In genomic region chr14:56782701-56783100, GRCh38 we compare ENCODE assay signal across 18 cellular contexts. TPM values are rescaled to one million over a fixed set of nuclear protein-coding genes. Genes with fewer than 3 reads are reported as not detected.
DNase-seq lines count a peak whose midpoint lies in the region; ATAC-seq and TF ChIP-seq lines count a peak whose summit lies in the region.
"Had no signal": no experiment of that assay in that cellular context is flagged by ENCODE, and none has a peak within 500 bp of the region (broad histone marks: within the 10 kb centered on the region; RNA-seq: fewer than 3 reads in every experiment).

No MANE protein-coding gene starts in this region.

- H3K79me2 ChIP-seq in PC-3 (ENCODE audit: low read length) = no peaks in the 10 kb centered on the region
- H3K79me2 ChIP-seq in OCI-LY7 (ENCODE audit: insufficient read depth, low read depth, low read length) = no peaks in the 10 kb centered on the region

- H3K9ac ChIP-seq in PC-3 (ENCODE audit: low read length) = no peak overlapping the region
- H3K9ac ChIP-seq: GM23248 had no signal

- BruUV-seq in MCF 10A (replicated peaks; lab: Mats Ljungman, UMichigan) (no TSS peak), PC-3 (replicated peaks; lab: Mats Ljungman, UMichigan) (no TSS peak), OCI-LY7 (replicated peaks; lab: Mats Ljungman, UMichigan) (no TSS peak)

- peaks cover 33% of the 10 kb centered on the region for H3K27me3 Mint-ChIP-seq in MCF 10A (ENCODE audit: insufficient read depth, unreplicated experiment)
- peaks cover 0 to 5% of the 10 kb centered on the region in 2 donors for H3K27me3 Mint-ChIP-seq in effector memory CD8-positive, alpha-beta T cell

- no peak overlapping the region for H3K27ac ChIP-seq in breast epithelium
- H3K27ac ChIP-seq in PC-3 (ENCODE audit: low read length) = no peak overlapping the region
- H3K27ac ChIP-seq in OCI-LY7 (ENCODE audit: low read depth, low read length, poor library complexity, severe bottlenecking) = no peak overlapping the region
- H3K27ac ChIP-seq: C4-2B, GM23248 had no signal

- H3K9me3 ChIP-seq in breast epithelium (no peaks in the 10 kb centered on the region), PC-3 (ENCODE audit: low read length) (no peaks in the 10 kb centered on the region), OCI-LY7 (ENCODE audit: low read length) (no peaks in the 10 kb centered on the region)

- no peak for TF ChIP-seq POLR2A in breast epithelium (IDR thresholded peaks at IDR 0.05)

- H2AFZ ChIP-seq in PC-3 (ENCODE audit: low read length) (no peak overlapping the region), OCI-LY7 (ENCODE audit: low read length) (no peak overlapping the region)
- H2AFZ ChIP-seq: GM23248 had no signal

- no peaks in the 10 kb centered on the region for H3K4me1 ChIP-seq in breast epithelium
- H3K4me1 ChIP-seq in PC-3 (ENCODE audit: insufficient read depth, low read length) = no peaks in the 10 kb centered on the region
- H3K4me1 ChIP-seq in OCI-LY7 (ENCODE audit: insufficient read depth, low read length, poor library complexity, severe bottlenecking) = no peaks in the 10 kb centered on the region

- intact Hi-C loops in MCF 10A (cut with micrococcal nuclease) = no loop called here
- intact Hi-C loops in breast epithelium (cut with DNase I; ENCODE audit: low total_unique reads) = no loop called here
- intact Hi-C loops in PC-3 (cut with micrococcal nuclease) = no loop called here
- intact Hi-C loops in OCI-LY7 (cut with micrococcal nuclease; ENCODE audit: unreplicated experiment) = no loop called here

- no peak for TF ChIP-seq CTCF in MCF 10A (IDR thresholded peaks at IDR 0.05; ENCODE audit: unreplicated experiment)
- TF ChIP-seq CTCF in breast epithelium (IDR thresholded peaks at IDR 0.05) = no peak
- no peak for TF ChIP-seq CTCF in PC-3 (conservative IDR thresholded peaks at IDR 0.05; ENCODE audit: low read depth, low read length)
- TF ChIP-seq CTCF in fibroblast of mammary gland (conservative IDR thresholded peaks at IDR 0.05; ENCODE audit: control insufficient read depth, insufficient read depth, low read depth, low read length) = no peak
- no peak for TF ChIP-seq CTCF in OCI-LY7 (conservative IDR thresholded peaks at IDR 0.05; ENCODE audit: low read length)

- peak; percentile 86 for ATAC-seq in PC-3
- ATAC-seq in effector memory CD8-positive, alpha-beta T cell (replicated peaks) = no peak
- ATAC-seq: HCT116 had no signal

- POLR2A ChIA-PET in MCF 10A (lab: Yijun Ruan, JAX) (no interaction called here), PC-3 (lab: Charles Lee; ENCODE audit: unreplicated experiment) (interaction anchor here (0.6 kb wide), 1 partner anchor 224 kb away, joined by 7 read pairs; no protein-coding TSS in a partner anchor), OCI-LY7 (lab: Charles Lee) (no interaction called here)

- H3K4me1 Mint-ChIP-seq in MCF 10A (ENCODE audit: insufficient read depth, unreplicated experiment) = no peaks in the 10 kb centered on the region
- no peaks in the 10 kb centered on the region for H3K4me1 Mint-ChIP-seq in effector memory CD8-positive, alpha-beta T cell (ENCODE audit: low read depth in 2 of 2)
- H3K4me1 Mint-ChIP-seq: B cell; CD4-positive, alpha-beta memory T cell had no signal

- no peak overlapping the region for H3K4me3 ChIP-seq in breast epithelium
- H3K4me3 ChIP-seq in PC-3 (ENCODE audit: low read length) = no peak overlapping the region
- no peak overlapping the region for H3K4me3 ChIP-seq in fibroblast of mammary gland (ENCODE audit: control insufficient read depth, low read depth, low read length)
- no peak overlapping the region for H3K4me3 ChIP-seq in OCI-LY7 (ENCODE audit: low read depth, low read length, poor library complexity, severe bottlenecking)
- H3K4me3 ChIP-seq: GM23248 had no signal

- no peaks in the 10 kb centered on the region for H3F3A ChIP-seq in PC-3 (ENCODE audit: low read length, unreplicated experiment)

- no peaks in the 10 kb centered on the region for H3K36me3 Mint-ChIP-seq in MCF 10A (ENCODE audit: insufficient read depth, unreplicated experiment)
- no peaks in the 10 kb centered on the region for H3K36me3 Mint-ChIP-seq in effector memory CD8-positive, alpha-beta T cell (ENCODE audit: insufficient read depth)
- H3K36me3 Mint-ChIP-seq: CD4-positive, alpha-beta memory T cell had no signal

- H4K20me1 ChIP-seq in PC-3 (ENCODE audit: low read length) = no peaks in the 10 kb centered on the region
- no peaks in the 10 kb centered on the region for H4K20me1 ChIP-seq in OCI-LY7 (ENCODE audit: insufficient read depth, low read length)

- no peaks in the 10 kb centered on the region for H3K36me3 ChIP-seq in breast epithelium
- H3K36me3 ChIP-seq in PC-3 (ENCODE audit: low read depth, low read length) = no peaks in the 10 kb centered on the region
- no peaks in the 10 kb centered on the region for H3K36me3 ChIP-seq in OCI-LY7 (ENCODE audit: insufficient read depth, low read length)

- H3K27ac Mint-ChIP-seq in MCF 10A (ENCODE audit: low read depth, unreplicated experiment) = no peak overlapping the region
- no peak overlapping the region for H3K27ac Mint-ChIP-seq in effector memory CD8-positive, alpha-beta T cell
- H3K27ac Mint-ChIP-seq: B cell; CD4-positive, alpha-beta memory T cell had no signal

- H3K9me2 ChIP-seq in PC-3 (replicated peaks; ENCODE audit: low read length) = no peaks in the 10 kb centered on the region
- no peaks in the 10 kb centered on the region for H3K9me2 ChIP-seq in OCI-LY7 (ENCODE audit: insufficient read depth, low read length)

- no peak overlapping the region for H3K4me3 Mint-ChIP-seq in MCF 10A (ENCODE audit: unreplicated experiment)
- no peak overlapping the region for H3K4me3 Mint-ChIP-seq in effector memory CD8-positive, alpha-beta T cell
- H3K4me3 Mint-ChIP-seq: B cell; CD4-positive, alpha-beta memory T cell had no signal

- H3K9me3 Mint-ChIP-seq in MCF 10A (ENCODE audit: unreplicated experiment) = no peaks in the 10 kb centered on the region
- H3K9me3 Mint-ChIP-seq in effector memory CD8-positive, alpha-beta T cell = no peaks in the 10 kb centered on the region

- DNase-seq in MCF 10A (ENCODE audit: unreplicated experiment) (peak; percentile 36), breast epithelium (ENCODE audit: low spot score in 2 of 2) (no peak), PC-3 (peak; percentile 59), fibroblast of mammary gland (ENCODE audit: low read depth) (peak; percentile 15), OCI-LY7 (ENCODE audit: low spot score) (no peak), NCI-H2227 treated with DMSO at 0.1 percent for 48 hours (lab: John Stamatoyannopoulos, UW) (no peak), OCI-M1 (lab: John Stamatoyannopoulos, UW) (no peak)
- DNase-seq in effector memory CD8-positive, alpha-beta T cell = no peak
- DNase-seq: 8988T; CD4-positive, alpha-beta memory T cell; DMS153; DMS79 treated with DMSO at 0.1 percent for 48 hours; GF-D8; GM23248; IMR-90 had no signal

- CTCF ChIA-PET in MCF 10A (lab: Yijun Ruan, JAX) (interaction anchor here (0.6 kb wide), 1 partner anchor 97 kb away, joined by 3 read pairs; no protein-coding TSS in a partner anchor), PC-3 (lab: Charles Lee) (no interaction called here), OCI-LY7 (lab: Charles Lee; ENCODE audit: unreplicated experiment) (no interaction called here)

- H3K27me3 ChIP-seq in breast epithelium (peaks cover 0 to 20% of the 10 kb centered on the region in 2 donors), PC-3 (ENCODE audit: low read length) (peaks cover 36% of the 10 kb centered on the region)

- H3K4me2 ChIP-seq in PC-3 (ENCODE audit: low read length) (no peak overlapping the region), OCI-LY7 (ENCODE audit: low read length) (no peak overlapping the region)

RNA-seq across cellular contexts. Expression of gene OTX2, which starts 27.6 kb away (rescaled TPM):
- not detected in 2 replicates for total RNA-seq in MCF 10A (2022)
- not detected for total RNA-seq in breast epithelium
- not detected in 2 replicates for total RNA-seq in PC-3 (2014; rRNA removed)
- total RNA-seq in OCI-LY7 (2014; rRNA removed; shearing (Covaris generic)) = not detected in 2 replicates
- not detected in 2 replicates for total RNA-seq in OCI-LY7 (2022)
- total RNA-seq: B cell; CD4-positive, alpha-beta memory T cell; GM23248; IMR-90 had no signal

Comparison
In these comparisons a context has a peak if more than half of its experiments do, and no peak if none do; other contexts are left out.
1. DNase-seq: peak in MCF 10A (single experiment), PC-3 (single experiment) and fibroblast of mammary gland (single experiment); none in breast epithelium (0 of 2), OCI-LY7 (single experiment), NCI-H2227 treated with DMSO at 0.1 percent for 48 hours (single experiment), effector memory CD8-positive, alpha-beta T cell (0 of 3) and OCI-M1 (single experiment).